Comparison of ENCODE assay signal across 1 cellular context in the genomic region with DNA sequence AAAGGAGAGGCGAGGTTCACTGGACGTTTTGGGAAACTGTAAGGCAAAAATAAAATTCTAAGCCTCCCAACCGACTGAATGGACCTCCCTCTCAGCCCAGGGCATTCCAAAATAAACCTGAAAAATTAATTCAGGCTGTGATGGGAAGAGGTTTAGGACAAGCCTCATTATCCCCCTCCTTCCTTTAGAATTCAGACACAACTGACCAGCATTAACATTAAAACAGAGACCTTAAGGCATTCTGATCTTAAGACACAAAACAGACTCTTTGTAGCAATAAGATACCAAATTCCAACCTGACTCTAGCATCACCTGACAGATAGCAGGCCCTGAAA.
A peak's percentile ranks its signal among the peaks of the same experiment; 100 is the strongest.
TF ChIP-seq lines count a peak whose summit lies in the region.

No MANE protein-coding gene starts in this region.

TF ChIP-seq in HepG2, 621 proteins besides CTCF, POLR2A, EP300 and RAD21 (continues in another document):
- TF ChIP-seq PITX1 (CRISPR knock-in tag; IDR thresholded peaks at IDR 0.05) (no peak), SMYD3 (CRISPR knock-in tag; IDR thresholded peaks at IDR 0.05) (0 out of 2 replicates have a peak, but pooled peaks have one; percentile 47), JUN (CRISPR knock-in tag; IDR thresholded peaks at IDR 0.05) (no peak), U2AF2 (IDR thresholded peaks at IDR 0.05; ENCODE audit: low read depth, low read length) (no peak), ZNF292 (CRISPR knock-in tag; IDR thresholded peaks at IDR 0.05; ENCODE audit: borderline replicate concordance, low read depth) (peak; percentile 6; the same call in 1 of the 2 replicates), MED13 (CRISPR knock-in tag; IDR thresholded peaks at IDR 0.05) (0 out of 2 replicates have a peak, but pooled peaks have one; percentile 55), ZNF367 (CRISPR knock-in tag; IDR thresholded peaks at IDR 0.05; ENCODE audit: borderline replicate concordance) (no peak), SRSF9 (IDR thresholded peaks at IDR 0.05; ENCODE audit: borderline replicate concordance, insufficient read depth, low read depth, low read length, poor library complexity, severe bottlenecking) (no peak), ZNF253 (CRISPR knock-in tag; IDR thresholded peaks at IDR 0.05; ENCODE audit: borderline replicate concordance) (no peak), ZFP36L1 (CRISPR knock-in tag; IDR thresholded peaks at IDR 0.05) (0 out of 2 replicates have a peak, but pooled peaks have one; percentile 46), TSC22D2 (CRISPR knock-in tag; IDR thresholded peaks at IDR 0.05; ENCODE audit: borderline replicate concordance) (no peak), CBX1 (IDR thresholded peaks at IDR 0.05; ENCODE audit: low read depth) (no peak), MXD4 (CRISPR knock-in tag; IDR thresholded peaks at IDR 0.05) (peak; percentile 14; the same call in 1 of the 2 replicates), ZNF326 (CRISPR knock-in tag; IDR thresholded peaks at IDR 0.05; ENCODE audit: borderline replicate concordance) (no peak), ZNF543 (CRISPR knock-in tag; IDR thresholded peaks at IDR 0.05) (no peak), HOXA9 (CRISPR knock-in tag; IDR thresholded peaks at IDR 0.05; ENCODE audit: borderline replicate concordance) (no peak), NR2F6 (IDR thresholded peaks at IDR 0.05) (no peak), NR2F6 (CRISPR knock-in tag; IDR thresholded peaks at IDR 0.05) (no peak), ZNF775 (CRISPR knock-in tag; IDR thresholded peaks at IDR 0.05; ENCODE audit: borderline replicate concordance) (no peak), ZNF30 (CRISPR knock-in tag; IDR thresholded peaks at IDR 0.05) (no peak), MTA3 (CRISPR knock-in tag; IDR thresholded peaks at IDR 0.05) (no peak), ZNF569 (CRISPR knock-in tag; IDR thresholded peaks at IDR 0.05; ENCODE audit: borderline replicate concordance) (no peak), ARID2 (CRISPR knock-in tag; IDR thresholded peaks at IDR 0.05; ENCODE audit: borderline replicate concordance) (no peak), DR1 (CRISPR knock-in tag; IDR thresholded peaks at IDR 0.05) (no peak), SIX4 (CRISPR knock-in tag; IDR thresholded peaks at IDR 0.05) (no peak), KAT8 (CRISPR knock-in tag; IDR thresholded peaks at IDR 0.05) (0 out of 2 replicates have a peak, but pooled peaks have one; percentile 10), TOPORS (CRISPR knock-in tag; IDR thresholded peaks at IDR 0.05) (peak; percentile 13; the same call in 1 of the 2 replicates), PLRG1 (conservative IDR thresholded peaks at IDR 0.05) (no peak), ZSCAN20 (CRISPR knock-in tag; IDR thresholded peaks at IDR 0.05; ENCODE audit: borderline replicate concordance) (0 out of 2 replicates have a peak, but pooled peaks have one; percentile 26), ZNF446 (CRISPR knock-in tag; IDR thresholded peaks at IDR 0.05) (no peak), RBFOX2 (IDR thresholded peaks at IDR 0.05; ENCODE audit: low read depth, low read length) (no peak), ZNF546 (CRISPR knock-in tag; conservative IDR thresholded peaks at IDR 0.05) (0 out of 2 replicates have a peak, but pooled peaks have one; percentile 21), ZBTB20 (CRISPR knock-in tag; IDR thresholded peaks at IDR 0.05; ENCODE audit: borderline replicate concordance, low read depth) (0 out of 2 replicates have a peak, but pooled peaks have one; percentile 4), PHF8 (CRISPR knock-in tag; IDR thresholded peaks at IDR 0.05) (0 out of 2 replicates have a peak, but pooled peaks have one; percentile 1), IRF2 (CRISPR knock-in tag; IDR thresholded peaks at IDR 0.05) (no peak), ZNF552 (CRISPR knock-in tag; IDR thresholded peaks at IDR 0.05; ENCODE audit: borderline replicate concordance) (no peak)
- TF ChIP-seq, protein P1, sequence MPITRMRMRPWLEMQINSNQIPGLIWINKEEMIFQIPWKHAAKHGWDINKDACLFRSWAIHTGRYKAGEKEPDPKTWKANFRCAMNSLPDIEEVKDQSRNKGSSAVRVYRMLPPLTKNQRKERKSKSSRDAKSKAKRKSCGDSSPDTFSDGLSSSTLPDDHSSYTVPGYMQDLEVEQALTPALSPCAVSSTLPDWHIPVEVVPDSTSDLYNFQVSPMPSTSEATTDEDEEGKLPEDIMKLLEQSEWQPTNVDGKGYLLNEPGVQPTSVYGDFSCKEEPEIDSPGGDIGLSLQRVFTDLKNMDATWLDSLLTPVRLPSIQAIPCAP (CRISPR knock-in tag; IDR thresholded peaks at IDR 0.05; ENCODE audit: low read depth), result no peak
- TF ChIP-seq, protein P2, sequence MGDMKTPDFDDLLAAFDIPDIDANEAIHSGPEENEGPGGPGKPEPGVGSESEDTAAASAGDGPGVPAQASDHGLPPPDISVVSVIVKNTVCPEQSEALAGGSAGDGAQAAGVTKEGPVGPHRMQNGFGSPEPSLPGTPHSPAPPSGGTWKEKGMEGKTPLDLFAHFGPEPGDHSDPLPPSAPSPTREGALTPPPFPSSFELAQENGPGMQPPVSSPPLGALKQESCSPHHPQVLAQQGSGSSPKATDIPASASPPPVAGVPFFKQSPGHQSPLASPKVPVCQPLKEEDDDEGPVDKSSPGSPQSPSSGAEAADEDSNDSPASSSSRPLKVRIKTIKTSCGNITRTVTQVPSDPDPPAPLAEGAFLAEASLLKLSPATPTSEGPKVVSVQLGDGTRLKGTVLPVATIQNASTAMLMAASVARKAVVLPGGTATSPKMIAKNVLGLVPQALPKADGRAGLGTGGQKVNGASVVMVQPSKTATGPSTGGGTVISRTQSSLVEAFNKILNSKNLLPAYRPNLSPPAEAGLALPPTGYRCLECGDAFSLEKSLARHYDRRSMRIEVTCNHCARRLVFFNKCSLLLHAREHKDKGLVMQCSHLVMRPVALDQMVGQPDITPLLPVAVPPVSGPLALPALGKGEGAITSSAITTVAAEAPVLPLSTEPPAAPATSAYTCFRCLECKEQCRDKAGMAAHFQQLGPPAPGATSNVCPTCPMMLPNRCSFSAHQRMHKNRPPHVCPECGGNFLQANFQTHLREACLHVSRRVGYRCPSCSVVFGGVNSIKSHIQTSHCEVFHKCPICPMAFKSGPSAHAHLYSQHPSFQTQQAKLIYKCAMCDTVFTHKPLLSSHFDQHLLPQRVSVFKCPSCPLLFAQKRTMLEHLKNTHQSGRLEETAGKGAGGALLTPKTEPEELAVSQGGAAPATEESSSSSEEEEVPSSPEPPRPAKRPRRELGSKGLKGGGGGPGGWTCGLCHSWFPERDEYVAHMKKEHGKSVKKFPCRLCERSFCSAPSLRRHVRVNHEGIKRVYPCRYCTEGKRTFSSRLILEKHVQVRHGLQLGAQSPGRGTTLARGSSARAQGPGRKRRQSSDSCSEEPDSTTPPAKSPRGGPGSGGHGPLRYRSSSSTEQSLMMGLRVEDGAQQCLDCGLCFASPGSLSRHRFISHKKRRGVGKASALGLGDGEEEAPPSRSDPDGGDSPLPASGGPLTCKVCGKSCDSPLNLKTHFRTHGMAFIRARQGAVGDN (CRISPR knock-in tag; IDR thresholded peaks at IDR 0.05), result 0 out of 2 replicates have a peak, but pooled peaks have one; percentile 5
- TF ChIP-seq, protein P3, sequence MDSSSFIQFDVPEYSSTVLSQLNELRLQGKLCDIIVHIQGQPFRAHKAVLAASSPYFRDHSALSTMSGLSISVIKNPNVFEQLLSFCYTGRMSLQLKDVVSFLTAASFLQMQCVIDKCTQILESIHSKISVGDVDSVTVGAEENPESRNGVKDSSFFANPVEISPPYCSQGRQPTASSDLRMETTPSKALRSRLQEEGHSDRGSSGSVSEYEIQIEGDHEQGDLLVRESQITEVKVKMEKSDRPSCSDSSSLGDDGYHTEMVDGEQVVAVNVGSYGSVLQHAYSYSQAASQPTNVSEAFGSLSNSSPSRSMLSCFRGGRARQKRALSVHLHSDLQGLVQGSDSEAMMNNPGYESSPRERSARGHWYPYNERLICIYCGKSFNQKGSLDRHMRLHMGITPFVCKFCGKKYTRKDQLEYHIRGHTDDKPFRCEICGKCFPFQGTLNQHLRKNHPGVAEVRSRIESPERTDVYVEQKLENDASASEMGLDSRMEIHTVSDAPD (CRISPR knock-in tag; IDR thresholded peaks at IDR 0.05), result 0 out of 2 replicates have a peak, but pooled peaks have one; percentile 20
- TF ChIP-seq, protein P4, sequence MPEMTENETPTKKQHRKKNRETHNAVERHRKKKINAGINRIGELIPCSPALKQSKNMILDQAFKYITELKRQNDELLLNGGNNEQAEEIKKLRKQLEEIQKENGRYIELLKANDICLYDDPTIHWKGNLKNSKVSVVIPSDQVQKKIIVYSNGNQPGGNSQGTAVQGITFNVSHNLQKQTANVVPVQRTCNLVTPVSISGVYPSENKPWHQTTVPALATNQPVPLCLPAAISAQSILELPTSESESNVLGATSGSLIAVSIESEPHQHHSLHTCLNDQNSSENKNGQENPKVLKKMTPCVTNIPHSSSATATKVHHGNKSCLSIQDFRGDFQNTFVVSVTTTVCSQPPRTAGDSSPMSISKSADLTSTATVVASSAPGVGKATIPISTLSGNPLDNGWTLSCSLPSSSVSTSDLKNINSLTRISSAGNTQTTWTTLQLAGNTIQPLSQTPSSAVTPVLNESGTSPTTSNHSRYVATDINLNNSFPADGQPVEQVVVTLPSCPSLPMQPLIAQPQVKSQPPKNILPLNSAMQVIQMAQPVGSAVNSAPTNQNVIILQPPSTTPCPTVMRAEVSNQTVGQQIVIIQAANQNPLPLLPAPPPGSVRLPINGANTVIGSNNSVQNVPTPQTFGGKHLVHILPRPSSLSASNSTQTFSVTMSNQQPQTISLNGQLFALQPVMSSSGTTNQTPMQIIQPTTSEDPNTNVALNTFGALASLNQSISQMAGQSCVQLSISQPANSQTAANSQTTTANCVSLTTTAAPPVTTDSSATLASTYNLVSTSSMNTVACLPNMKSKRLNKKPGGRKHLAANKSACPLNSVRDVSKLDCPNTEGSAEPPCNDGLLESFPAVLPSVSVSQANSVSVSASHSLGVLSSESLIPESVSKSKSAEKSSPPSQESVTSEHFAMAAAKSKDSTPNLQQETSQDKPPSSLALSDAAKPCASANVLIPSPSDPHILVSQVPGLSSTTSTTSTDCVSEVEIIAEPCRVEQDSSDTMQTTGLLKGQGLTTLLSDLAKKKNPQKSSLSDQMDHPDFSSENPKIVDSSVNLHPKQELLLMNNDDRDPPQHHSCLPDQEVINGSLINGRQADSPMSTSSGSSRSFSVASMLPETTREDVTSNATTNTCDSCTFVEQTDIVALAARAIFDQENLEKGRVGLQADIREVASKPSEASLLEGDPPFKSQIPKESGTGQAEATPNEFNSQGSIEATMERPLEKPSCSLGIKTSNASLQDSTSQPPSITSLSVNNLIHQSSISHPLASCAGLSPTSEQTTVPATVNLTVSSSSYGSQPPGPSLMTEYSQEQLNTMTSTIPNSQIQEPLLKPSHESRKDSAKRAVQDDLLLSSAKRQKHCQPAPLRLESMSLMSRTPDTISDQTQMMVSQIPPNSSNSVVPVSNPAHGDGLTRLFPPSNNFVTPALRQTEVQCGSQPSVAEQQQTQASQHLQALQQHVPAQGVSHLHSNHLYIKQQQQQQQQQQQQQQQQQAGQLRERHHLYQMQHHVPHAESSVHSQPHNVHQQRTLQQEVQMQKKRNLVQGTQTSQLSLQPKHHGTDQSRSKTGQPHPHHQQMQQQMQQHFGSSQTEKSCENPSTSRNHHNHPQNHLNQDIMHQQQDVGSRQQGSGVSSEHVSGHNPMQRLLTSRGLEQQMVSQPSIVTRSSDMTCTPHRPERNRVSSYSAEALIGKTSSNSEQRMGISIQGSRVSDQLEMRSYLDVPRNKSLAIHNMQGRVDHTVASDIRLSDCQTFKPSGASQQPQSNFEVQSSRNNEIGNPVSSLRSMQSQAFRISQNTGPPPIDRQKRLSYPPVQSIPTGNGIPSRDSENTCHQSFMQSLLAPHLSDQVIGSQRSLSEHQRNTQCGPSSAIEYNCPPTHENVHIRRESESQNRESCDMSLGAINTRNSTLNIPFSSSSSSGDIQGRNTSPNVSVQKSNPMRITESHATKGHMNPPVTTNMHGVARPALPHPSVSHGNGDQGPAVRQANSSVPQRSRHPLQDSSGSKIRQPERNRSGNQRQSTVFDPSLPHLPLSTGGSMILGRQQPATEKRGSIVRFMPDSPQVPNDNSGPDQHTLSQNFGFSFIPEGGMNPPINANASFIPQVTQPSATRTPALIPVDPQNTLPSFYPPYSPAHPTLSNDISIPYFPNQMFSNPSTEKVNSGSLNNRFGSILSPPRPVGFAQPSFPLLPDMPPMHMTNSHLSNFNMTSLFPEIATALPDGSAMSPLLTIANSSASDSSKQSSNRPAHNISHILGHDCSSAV (CRISPR knock-in tag; IDR thresholded peaks at IDR 0.05; ENCODE audit: borderline replicate concordance), result no peak
- TF ChIP-seq, protein P5, sequence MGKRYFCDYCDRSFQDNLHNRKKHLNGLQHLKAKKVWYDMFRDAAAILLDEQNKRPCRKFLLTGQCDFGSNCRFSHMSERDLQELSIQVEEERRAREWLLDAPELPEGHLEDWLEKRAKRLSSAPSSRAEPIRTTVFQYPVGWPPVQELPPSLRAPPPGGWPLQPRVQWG (CRISPR knock-in tag; IDR thresholded peaks at IDR 0.05; ENCODE audit: borderline replicate concordance, low read depth), result no peak
- TF ChIP-seq, protein P6, sequence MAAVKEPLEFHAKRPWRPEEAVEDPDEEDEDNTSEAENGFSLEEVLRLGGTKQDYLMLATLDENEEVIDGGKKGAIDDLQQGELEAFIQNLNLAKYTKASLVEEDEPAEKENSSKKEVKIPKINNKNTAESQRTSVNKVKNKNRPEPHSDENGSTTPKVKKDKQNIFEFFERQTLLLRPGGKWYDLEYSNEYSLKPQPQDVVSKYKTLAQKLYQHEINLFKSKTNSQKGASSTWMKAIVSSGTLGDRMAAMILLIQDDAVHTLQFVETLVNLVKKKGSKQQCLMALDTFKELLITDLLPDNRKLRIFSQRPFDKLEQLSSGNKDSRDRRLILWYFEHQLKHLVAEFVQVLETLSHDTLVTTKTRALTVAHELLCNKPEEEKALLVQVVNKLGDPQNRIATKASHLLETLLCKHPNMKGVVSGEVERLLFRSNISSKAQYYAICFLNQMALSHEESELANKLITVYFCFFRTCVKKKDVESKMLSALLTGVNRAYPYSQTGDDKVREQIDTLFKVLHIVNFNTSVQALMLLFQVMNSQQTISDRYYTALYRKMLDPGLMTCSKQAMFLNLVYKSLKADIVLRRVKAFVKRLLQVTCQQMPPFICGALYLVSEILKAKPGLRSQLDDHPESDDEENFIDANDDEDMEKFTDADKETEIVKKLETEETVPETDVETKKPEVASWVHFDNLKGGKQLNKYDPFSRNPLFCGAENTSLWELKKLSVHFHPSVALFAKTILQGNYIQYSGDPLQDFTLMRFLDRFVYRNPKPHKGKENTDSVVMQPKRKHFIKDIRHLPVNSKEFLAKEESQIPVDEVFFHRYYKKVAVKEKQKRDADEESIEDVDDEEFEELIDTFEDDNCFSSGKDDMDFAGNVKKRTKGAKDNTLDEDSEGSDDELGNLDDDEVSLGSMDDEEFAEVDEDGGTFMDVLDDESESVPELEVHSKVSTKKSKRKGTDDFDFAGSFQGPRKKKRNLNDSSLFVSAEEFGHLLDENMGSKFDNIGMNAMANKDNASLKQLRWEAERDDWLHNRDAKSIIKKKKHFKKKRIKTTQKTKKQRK (IDR thresholded peaks at IDR 0.05; ENCODE audit: low read length), result no peak
